Comparison of ENCODE assay signal across 14 cellular contexts in the genomic region with DNA sequence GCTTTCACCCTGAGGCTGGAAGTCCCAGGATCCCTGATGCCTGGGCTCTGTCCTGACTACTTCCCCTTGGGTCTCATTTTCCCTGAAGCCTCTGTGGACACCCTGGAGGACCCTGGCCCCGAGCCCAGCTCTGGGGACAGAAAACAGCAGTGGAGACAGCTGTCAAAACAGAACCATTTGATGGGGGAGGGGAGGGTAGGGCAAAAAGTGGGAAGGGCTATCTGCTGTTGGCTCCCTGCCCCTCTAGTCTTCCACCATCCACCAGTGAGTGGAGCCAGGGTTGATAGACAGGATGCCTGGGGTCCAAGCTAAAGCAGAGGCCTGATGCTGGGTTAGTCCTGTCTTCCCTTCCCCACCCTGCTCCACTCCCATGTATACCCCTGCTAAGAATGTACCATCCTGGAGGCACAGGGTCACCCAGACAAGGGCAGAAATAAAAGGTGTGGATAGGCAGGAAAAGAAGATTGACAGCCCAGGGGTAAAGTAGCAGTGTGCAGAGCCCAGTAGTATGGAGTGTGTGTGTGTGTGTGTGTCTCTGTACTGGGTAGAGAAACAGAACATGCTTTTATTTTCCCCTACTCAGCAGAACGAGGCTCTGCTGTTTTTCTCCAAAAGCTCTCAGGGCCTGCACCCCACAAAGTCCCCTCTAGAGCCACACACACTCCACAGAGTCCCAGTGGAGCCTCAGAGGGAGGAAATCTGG. TPM values are rescaled to one million over a fixed set of nuclear protein-coding genes. Genes with fewer than 3 reads are reported as not detected.
DNase-seq lines count a peak whose midpoint lies in the region; ATAC-seq and TF ChIP-seq lines count a peak whose summit lies in the region.
"Had no signal": no experiment of that assay in that cellular context is flagged by ENCODE, and none has a peak within 500 bp of the region (broad histone marks: within the 10 kb centered on the region; RNA-seq: fewer than 3 reads in every experiment).

No MANE protein-coding gene starts in this region.

- H3K27ac ChIP-seq in RWPE2 (ENCODE audit: poor library complexity, severe bottlenecking) (peak overlapping the region; percentile 54), transverse colon (peak overlapping the region; percentile 30 to 37 (median 33))

- H3K27me3 ChIP-seq in RWPE2 (ENCODE audit: insufficient read depth, poor library complexity, severe bottlenecking) = no peaks in the 10 kb centered on the region
- H3K27me3 ChIP-seq in transverse colon = peaks cover 5% of the 10 kb centered on the region

- H3K9me3 ChIP-seq in RWPE2 (ENCODE audit: severe bottlenecking) (no peaks in the 10 kb centered on the region), transverse colon (no peaks in the 10 kb centered on the region)

- no peak for TF ChIP-seq CTCF in RWPE2 (IDR thresholded peaks at IDR 0.05; ENCODE audit: poor library complexity, severe bottlenecking)
- TF ChIP-seq CTCF in transverse colon (IDR thresholded peaks at IDR 0.05) = no peak

- in situ Hi-C loops in transverse colon (cut with MboI; ENCODE audit: low pct_ligation_motif_present in 1 of 4, low pct_unique_long_range_greater_than_20kb in 1 of 4, low sequenced_read_pairs in 3 of 4) = no loop called here

- intact Hi-C loops in left ventricle myocardium superior (cut with micrococcal nuclease) (no loop called here), transverse colon (cut with DNase I; ENCODE audit: low total_unique reads) (no loop called here)

- DNase-seq in NCI-H2227 (lab: John Stamatoyannopoulos, UW; ENCODE audit: unreplicated experiment) (peak; percentile 10), NCI-H2227 treated with DMSO at 0.1 percent for 48 hours (lab: John Stamatoyannopoulos, UW) (no peak), RWPE2 (ENCODE audit: low spot score) (no peak), left ventricle myocardium superior (peak; percentile 74), transverse colon (no peak), activated T-cell treated with anti-CD3 and anti-CD28 coated beads for 4 hours (no peak)
- no peak for DNase-seq in activated CD8-positive, alpha-beta memory T cell treated with anti-CD3 and anti-CD28 coated beads, Interleukin-2, amount 50 U/mL, for 48 hours
- DNase-seq: activated CD4-positive, alpha-beta T cell treated with anti-CD3 and anti-CD28 coated beads, Interleukin-2, amount 10 ng/mL, durations not matched to agents 7 days and 5 days; activated naive CD4-positive, alpha-beta T cell treated with anti-CD3 and anti-CD28 coated beads, Interleukin-2, amount 10 ng/mL, durations not matched to agents 7 days and 5 days; cortex of kidney; mesenchymal stem cell; T-helper 1 cell had no signal

- 33 to 41% methylated on average over 1 to 2 of the region's 2 CpGs for WGBS in transverse colon (ENCODE audit: low coverage in 1 of 2), 2 donors

- no peak for ATAC-seq in RWPE2 (ENCODE audit: low read depth)
- ATAC-seq in left ventricle myocardium superior = peak; percentile 0
- ATAC-seq in HG03135 (IDR thresholded peaks at IDR 0.05; ENCODE audit: unreplicated experiment) = no peak

- no peak overlapping the region for H3K4me3 ChIP-seq in RWPE2 (ENCODE audit: severe bottlenecking)
- H3K4me3 ChIP-seq in transverse colon = no peak overlapping the region

- H3K4me1 ChIP-seq in RWPE2 (ENCODE audit: insufficient read depth, poor library complexity, severe bottlenecking) = peaks cover 35% of the 10 kb centered on the region
- peaks cover 4 to 48% (median 27%) of the 10 kb centered on the region in 4 donors for H3K4me1 ChIP-seq in transverse colon

- peaks cover 64% of the 10 kb centered on the region for H3K36me3 ChIP-seq in RWPE2 (ENCODE audit: low read depth)
- H3K36me3 ChIP-seq in transverse colon = no peaks in the 10 kb centered on the region

- TF ChIP-seq EP300 in transverse colon (IDR thresholded peaks at IDR 0.05; ENCODE audit: low read depth) = no peak

- no peak for TF ChIP-seq POLR2A in transverse colon (IDR thresholded peaks at IDR 0.05)

RNA-seq across cellular contexts. Expression of gene ZNF385A, which starts 9.8 kb away (rescaled TPM):
- total RNA-seq in left ventricle myocardium superior = 7.7 TPM
- total RNA-seq in transverse colon = 10 to 100 TPM in 1 of 4 donors, 1 to 10 TPM in 3; 1.9 to 17.5 (median 5.7) TPM

RNA-seq across cellular contexts. Expression of gene GPR84, which starts 10.4 kb away (rescaled TPM):
- total RNA-seq in left ventricle myocardium superior (not detected), transverse colon (not detected)
- total RNA-seq: glomerular endothelial cell had no signal

RNA-seq across cellular contexts. Expression of gene ITGA5, which starts 44.4 kb away (rescaled TPM):
- total RNA-seq in left ventricle myocardium superior (44.1 TPM), transverse colon (100 to 1,000 TPM in 1 of 4 donors, 10 to 100 TPM in 3; 37.7 to 217 (median 73.0) TPM)

RNA-seq across cellular contexts. Expression of gene COPZ1, which starts 49.8 kb away (rescaled TPM):
- total RNA-seq in left ventricle myocardium superior = 114 TPM
- total RNA-seq in transverse colon = 10 to 100 TPM; 25.8 to 79.6 (median 63.6) TPM

Comparison
In these comparisons a context has a peak if more than half of its experiments do, and no peak if none do; other contexts are left out.
1. DNase-seq: peak in NCI-H2227 (single experiment) and left ventricle myocardium superior (single experiment); none in NCI-H2227 treated with DMSO at 0.1 percent for 48 hours (single experiment), RWPE2 (single experiment), transverse colon (single experiment), activated CD8-positive, alpha-beta memory T cell treated with anti-CD3 and anti-CD28 coated beads, Interleukin-2, amount 50 U/mL, for 48 hours (single experiment) and activated T-cell treated with anti-CD3 and anti-CD28 coated beads for 4 hours (single experiment).